1 cellular context compared by ENCODE assay signal in genomic region chr17:44522883-44523671, GRCh38.
TF ChIP-seq lines count a peak whose summit lies in the region.

No MANE protein-coding gene starts in this region.

TF ChIP-seq in GM23338, 12 proteins besides CTCF, POLR2A, EP300 and RAD21 (continued from another document):
- TF ChIP-seq ZNF462 (CRISPR knock-in tag; IDR thresholded peaks at IDR 0.05) (no peak), REST (IDR thresholded peaks at IDR 0.05; ENCODE audit: unreplicated experiment) (no peak), ETS1 (IDR thresholded peaks at IDR 0.05) (no peak)
